ENCODE assay signal across 1 cellular context in the genomic region with DNA sequence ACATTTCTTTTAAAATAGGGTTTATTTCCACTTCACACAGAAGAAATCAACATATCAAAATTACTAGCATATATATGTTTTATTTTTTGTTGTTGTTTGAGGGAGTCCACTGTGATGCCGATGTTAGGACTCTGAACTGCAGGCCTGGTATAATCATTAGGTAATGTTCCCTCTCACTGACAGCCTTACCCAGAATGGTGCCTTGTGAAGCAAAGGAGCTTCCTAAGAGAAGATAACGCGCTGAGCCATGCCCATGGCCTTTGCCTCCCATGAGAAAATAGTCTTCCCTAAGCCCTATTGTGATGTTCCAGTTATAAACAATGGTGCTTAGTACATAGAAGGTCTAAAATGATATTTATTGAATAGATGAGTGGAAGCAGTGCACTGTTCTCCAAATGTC.
TF ChIP-seq lines count a peak whose summit lies in the region.

No MANE protein-coding gene starts in this region.

TF ChIP-seq in GM12878, 131 proteins besides CTCF, POLR2A, EP300 and RAD21:
- TF ChIP-seq BCL11A (IDR thresholded peaks at IDR 0.05; ENCODE audit: low read depth, low read length) (no peak), CREB1 (IDR thresholded peaks at IDR 0.05; ENCODE audit: low read depth) (no peak), RBBP5 (conservative IDR thresholded peaks at IDR 0.05) (no peak), SIX5 (IDR thresholded peaks at IDR 0.05; ENCODE audit: low read depth, low read length, severe bottlenecking) (no peak), YBX1 (IDR thresholded peaks at IDR 0.05) (no peak), SUPT20H (IDR thresholded peaks at IDR 0.05; ENCODE audit: borderline replicate concordance, control insufficient read depth, low read depth, low read length) (no peak), SMARCA5 (IDR thresholded peaks at IDR 0.05) (no peak), ETV6 (conservative IDR thresholded peaks at IDR 0.05 in 1 of 2, IDR thresholded peaks at IDR 0.05 in 1 of 2; ENCODE audit: borderline replicate concordance in 1 of 2, low read depth in 1 of 2) (no peak), SIN3A (IDR thresholded peaks at IDR 0.05; ENCODE audit: low read depth, low read length) (no peak)
